ENCODE assay signal across 1 cellular context in the genomic region with DNA sequence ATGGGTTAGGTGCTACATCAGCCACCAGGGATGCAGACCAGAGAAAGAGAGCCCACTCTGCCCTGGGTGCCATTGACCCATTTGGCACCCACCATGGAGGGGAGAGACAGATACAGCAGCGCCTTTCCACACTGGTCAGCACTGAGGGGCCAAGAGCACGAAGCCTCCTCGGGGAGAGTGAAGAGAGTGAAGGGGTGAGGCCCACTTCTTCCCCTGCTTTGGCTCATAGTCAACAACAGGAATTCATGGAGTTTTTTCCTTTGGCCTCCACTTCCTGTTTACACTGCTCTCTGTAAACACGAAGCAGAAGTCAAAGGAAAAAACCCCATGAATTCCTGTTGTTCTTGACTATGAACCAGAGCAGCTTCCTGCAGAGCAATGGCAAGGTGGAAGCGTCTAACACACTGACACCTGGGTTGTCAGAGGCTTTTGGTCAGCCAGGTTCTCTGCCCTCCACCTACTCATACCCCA.
TF ChIP-seq lines count a peak whose summit lies in the region.

No MANE protein-coding gene starts in this region.

TF ChIP-seq in HepG2, 621 proteins besides CTCF, POLR2A, EP300 and RAD21 (continued from another document and continues in another):
- peak; percentile 45; the same call in 1 of the 2 replicates for TF ChIP-seq YEATS2 (CRISPR knock-in tag; IDR thresholded peaks at IDR 0.05; ENCODE audit: borderline replicate concordance)
- TF ChIP-seq REST (IDR thresholded peaks at IDR 0.05; ENCODE audit: borderline replicate concordance in 1 of 2, low read depth in 1 of 2, low read length in 2 of 2) = peak in 1 of 2 experiments; percentile 63; a peak in 1 of 4 replicates
- TF ChIP-seq ZNF430 (CRISPR knock-in tag; IDR thresholded peaks at IDR 0.05) = no peak
- no peak for TF ChIP-seq NFE2 (CRISPR knock-in tag; IDR thresholded peaks at IDR 0.05)
- no peak for TF ChIP-seq XBP1 (CRISPR knock-in tag; IDR thresholded peaks at IDR 0.05)
- TF ChIP-seq RFX1 (IDR thresholded peaks at IDR 0.05) = no peak
- TF ChIP-seq DNMT3B (CRISPR knock-in tag; conservative IDR thresholded peaks at IDR 0.05) = no peak
- TF ChIP-seq SMAD1 (CRISPR knock-in tag; IDR thresholded peaks at IDR 0.05; ENCODE audit: borderline replicate concordance, low read depth) = no peak
- TF ChIP-seq, protein P1, sequence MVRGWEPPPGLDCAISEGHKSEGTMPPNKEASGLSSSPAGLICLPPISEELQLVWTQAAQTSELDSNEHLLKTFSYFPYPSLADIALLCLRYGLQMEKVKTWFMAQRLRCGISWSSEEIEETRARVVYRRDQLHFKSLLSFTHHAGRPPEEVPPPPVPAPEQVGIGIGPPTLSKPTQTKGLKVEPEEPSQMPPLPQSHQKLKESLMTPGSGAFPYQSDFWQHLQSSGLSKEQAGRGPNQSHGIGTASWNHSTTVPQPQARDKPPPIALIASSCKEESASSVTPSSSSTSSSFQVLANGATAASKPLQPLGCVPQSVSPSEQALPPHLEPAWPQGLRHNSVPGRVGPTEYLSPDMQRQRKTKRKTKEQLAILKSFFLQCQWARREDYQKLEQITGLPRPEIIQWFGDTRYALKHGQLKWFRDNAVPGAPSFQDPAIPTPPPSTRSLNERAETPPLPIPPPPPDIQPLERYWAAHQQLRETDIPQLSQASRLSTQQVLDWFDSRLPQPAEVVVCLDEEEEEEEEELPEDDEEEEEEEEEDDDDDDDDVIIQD (CRISPR knock-in tag; IDR thresholded peaks at IDR 0.05; ENCODE audit: low read depth) = peak; percentile 84
- no peak for TF ChIP-seq CHD2 (IDR thresholded peaks at IDR 0.05; ENCODE audit: low read depth, low read length)
- TF ChIP-seq, protein P2, sequence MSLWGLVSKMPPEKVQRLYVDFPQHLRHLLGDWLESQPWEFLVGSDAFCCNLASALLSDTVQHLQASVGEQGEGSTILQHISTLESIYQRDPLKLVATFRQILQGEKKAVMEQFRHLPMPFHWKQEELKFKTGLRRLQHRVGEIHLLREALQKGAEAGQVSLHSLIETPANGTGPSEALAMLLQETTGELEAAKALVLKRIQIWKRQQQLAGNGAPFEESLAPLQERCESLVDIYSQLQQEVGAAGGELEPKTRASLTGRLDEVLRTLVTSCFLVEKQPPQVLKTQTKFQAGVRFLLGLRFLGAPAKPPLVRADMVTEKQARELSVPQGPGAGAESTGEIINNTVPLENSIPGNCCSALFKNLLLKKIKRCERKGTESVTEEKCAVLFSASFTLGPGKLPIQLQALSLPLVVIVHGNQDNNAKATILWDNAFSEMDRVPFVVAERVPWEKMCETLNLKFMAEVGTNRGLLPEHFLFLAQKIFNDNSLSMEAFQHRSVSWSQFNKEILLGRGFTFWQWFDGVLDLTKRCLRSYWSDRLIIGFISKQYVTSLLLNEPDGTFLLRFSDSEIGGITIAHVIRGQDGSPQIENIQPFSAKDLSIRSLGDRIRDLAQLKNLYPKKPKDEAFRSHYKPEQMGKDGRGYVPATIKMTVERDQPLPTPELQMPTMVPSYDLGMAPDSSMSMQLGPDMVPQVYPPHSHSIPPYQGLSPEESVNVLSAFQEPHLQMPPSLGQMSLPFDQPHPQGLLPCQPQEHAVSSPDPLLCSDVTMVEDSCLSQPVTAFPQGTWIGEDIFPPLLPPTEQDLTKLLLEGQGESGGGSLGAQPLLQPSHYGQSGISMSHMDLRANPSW (CRISPR knock-in tag; IDR thresholded peaks at IDR 0.05; ENCODE audit: borderline replicate concordance) = no peak
- 0 out of 2 replicates have a peak, but pooled peaks have one; percentile 3 for TF ChIP-seq ZNF605 (CRISPR knock-in tag; IDR thresholded peaks at IDR 0.05)
- TF ChIP-seq NCOA2 (CRISPR knock-in tag; IDR thresholded peaks at IDR 0.05) = peak; percentile 13; the same call in 1 of the 2 replicates
- peak; percentile 44; the same call in 1 of the 2 replicates for TF ChIP-seq SAP130 (CRISPR knock-in tag; IDR thresholded peaks at IDR 0.05; ENCODE audit: low read depth)
- TF ChIP-seq NONO (IDR thresholded peaks at IDR 0.05) = no peak
- TF ChIP-seq NONO (CRISPR knock-in tag; conservative IDR thresholded peaks at IDR 0.05) = no peak
- no peak for TF ChIP-seq MAF1 (CRISPR knock-in tag; IDR thresholded peaks at IDR 0.05; ENCODE audit: borderline replicate concordance)
- TF ChIP-seq ZFP41 (CRISPR knock-in tag; IDR thresholded peaks at IDR 0.05; ENCODE audit: borderline replicate concordance) = no peak
- TF ChIP-seq SNAPC5 (CRISPR knock-in tag; IDR thresholded peaks at IDR 0.05; ENCODE audit: borderline replicate concordance) = no peak
- TF ChIP-seq MIER3 (CRISPR knock-in tag; IDR thresholded peaks at IDR 0.05; ENCODE audit: borderline replicate concordance) = peak; percentile 58; the same call in 1 of the 2 replicates
- TF ChIP-seq ASH2L (IDR thresholded peaks at IDR 0.05; ENCODE audit: insufficient read length, low read depth, low read length) = peak; percentile 98
- TF ChIP-seq RXRA (CRISPR knock-in tag; IDR thresholded peaks at IDR 0.05) = no peak; the same call in 1 of the 2 replicates
- TF ChIP-seq ZNF160 (CRISPR knock-in tag; IDR thresholded peaks at IDR 0.05) = no peak
- no peak for TF ChIP-seq ZNF451 (CRISPR knock-in tag; IDR thresholded peaks at IDR 0.05)
- TF ChIP-seq ZNF672 (CRISPR knock-in tag; IDR thresholded peaks at IDR 0.05) = no peak
- 0 out of 2 replicates have a peak, but pooled peaks have one; percentile 22 for TF ChIP-seq ZNF350 (CRISPR knock-in tag; IDR thresholded peaks at IDR 0.05; ENCODE audit: borderline replicate concordance, low read depth)
- no peak for TF ChIP-seq ZNF232 (CRISPR knock-in tag; IDR thresholded peaks at IDR 0.05; ENCODE audit: borderline replicate concordance)
- TF ChIP-seq FOXK1 (CRISPR knock-in tag; IDR thresholded peaks at IDR 0.05; ENCODE audit: borderline replicate concordance, low read depth) = peak; percentile 98
- no peak for TF ChIP-seq ZBTB39 (CRISPR knock-in tag; IDR thresholded peaks at IDR 0.05)
- no peak for TF ChIP-seq ZNF142 (CRISPR knock-in tag; IDR thresholded peaks at IDR 0.05)
- TF ChIP-seq, protein P3, sequence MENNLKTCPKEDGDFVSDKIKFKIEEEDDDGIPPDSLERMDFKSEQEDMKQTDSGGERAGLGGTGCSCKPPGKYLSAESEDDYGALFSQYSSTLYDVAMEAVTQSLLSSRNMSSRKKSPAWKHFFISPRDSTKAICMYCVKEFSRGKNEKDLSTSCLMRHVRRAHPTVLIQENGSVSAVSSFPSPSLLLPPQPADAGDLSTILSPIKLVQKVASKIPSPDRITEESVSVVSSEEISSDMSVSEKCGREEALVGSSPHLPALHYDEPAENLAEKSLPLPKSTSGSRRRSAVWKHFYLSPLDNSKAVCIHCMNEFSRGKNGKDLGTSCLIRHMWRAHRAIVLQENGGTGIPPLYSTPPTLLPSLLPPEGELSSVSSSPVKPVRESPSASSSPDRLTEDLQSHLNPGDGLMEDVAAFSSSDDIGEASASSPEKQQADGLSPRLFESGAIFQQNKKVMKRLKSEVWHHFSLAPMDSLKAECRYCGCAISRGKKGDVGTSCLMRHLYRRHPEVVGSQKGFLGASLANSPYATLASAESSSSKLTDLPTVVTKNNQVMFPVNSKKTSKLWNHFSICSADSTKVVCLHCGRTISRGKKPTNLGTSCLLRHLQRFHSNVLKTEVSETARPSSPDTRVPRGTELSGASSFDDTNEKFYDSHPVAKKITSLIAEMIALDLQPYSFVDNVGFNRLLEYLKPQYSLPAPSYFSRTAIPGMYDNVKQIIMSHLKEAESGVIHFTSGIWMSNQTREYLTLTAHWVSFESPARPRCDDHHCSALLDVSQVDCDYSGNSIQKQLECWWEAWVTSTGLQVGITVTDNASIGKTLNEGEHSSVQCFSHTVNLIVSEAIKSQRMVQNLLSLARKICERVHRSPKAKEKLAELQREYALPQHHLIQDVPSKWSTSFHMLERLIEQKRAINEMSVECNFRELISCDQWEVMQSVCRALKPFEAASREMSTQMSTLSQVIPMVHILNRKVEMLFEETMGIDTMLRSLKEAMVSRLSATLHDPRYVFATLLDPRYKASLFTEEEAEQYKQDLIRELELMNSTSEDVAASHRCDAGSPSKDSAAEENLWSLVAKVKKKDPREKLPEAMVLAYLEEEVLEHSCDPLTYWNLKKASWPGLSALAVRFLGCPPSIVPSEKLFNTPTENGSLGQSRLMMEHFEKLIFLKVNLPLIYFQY (CRISPR knock-in tag; IDR thresholded peaks at IDR 0.05; ENCODE audit: borderline replicate concordance) = no peak
- TF ChIP-seq SP5 (CRISPR knock-in tag; IDR thresholded peaks at IDR 0.05; ENCODE audit: borderline replicate concordance, low read depth) = no peak
- no peak for TF ChIP-seq ARNTL (CRISPR knock-in tag; IDR thresholded peaks at IDR 0.05)
- peak; percentile 63; the same call in 1 of the 2 replicates for TF ChIP-seq FOXJ3 (CRISPR knock-in tag; IDR thresholded peaks at IDR 0.05; ENCODE audit: borderline replicate concordance)
- TF ChIP-seq MZF1 (CRISPR knock-in tag; IDR thresholded peaks at IDR 0.05; ENCODE audit: borderline replicate concordance) = no peak
- TF ChIP-seq CENPX (CRISPR knock-in tag; IDR thresholded peaks at IDR 0.05) = no peak
